ENCODE assay signal across 29 cellular contexts in genomic region chr9:101369286-101369685, GRCh38. TPM values are rescaled to one million over a fixed set of nuclear protein-coding genes. Genes with fewer than 3 reads are reported as not detected.
DNase-seq lines count a peak whose midpoint lies in the region; ATAC-seq, FAIRE-seq and TF ChIP-seq lines count a peak whose summit lies in the region.
"Had no signal": no experiment of that assay in that cellular context is flagged by ENCODE, and none has a peak within 500 bp of the region (broad histone marks: within the 10 kb centered on the region; RNA-seq: fewer than 3 reads in every experiment).

No MANE protein-coding gene starts in this region.

- CTCF ChIA-PET in K562 (lab: Yijun Ruan, JAX; ENCODE audit: low intra/inter-chr PET ratio) = no interaction called here

- H3K27me3 Mint-ChIP-seq in progenitor cell of endocrine pancreas = no peaks in the 10 kb centered on the region
- no peaks in the 10 kb centered on the region for H3K27me3 Mint-ChIP-seq in activated T-cell treated with anti-CD3 and anti-CD28 coated beads, Interleukin-2, amount 50 U/mL, for 4 hours (ENCODE audit: low read depth)

- in situ Hi-C loops in K562 (cut with MboI) = no loop called here

- TF ChIP-seq EP300 in K562 (IDR thresholded peaks at IDR 0.05; ENCODE audit: low read length) = no peak

- H3K9me3 Mint-ChIP-seq in progenitor cell of endocrine pancreas (ENCODE audit: low read depth) = peaks cover 5% of the 10 kb centered on the region
- no peaks in the 10 kb centered on the region for H3K9me3 Mint-ChIP-seq in activated T-cell treated with anti-CD3 and anti-CD28 coated beads, Interleukin-2, amount 50 U/mL, for 4 hours
- H3K9me3 Mint-ChIP-seq: CD4-positive, CD25-positive, alpha-beta regulatory T cell; neural progenitor cell had no signal

- no peaks in the 10 kb centered on the region for H3K9me1 ChIP-seq in K562 (ENCODE audit: control insufficient read depth, insufficient read depth, low read length)

- H3K36me3 Mint-ChIP-seq in progenitor cell of endocrine pancreas (ENCODE audit: insufficient read depth) = no peaks in the 10 kb centered on the region
- no peaks in the 10 kb centered on the region for H3K36me3 Mint-ChIP-seq in activated T-cell treated with anti-CD3 and anti-CD28 coated beads, Interleukin-2, amount 50 U/mL, for 4 hours (ENCODE audit: insufficient read depth)
- H3K36me3 Mint-ChIP-seq: CD4-positive, CD25-positive, alpha-beta regulatory T cell; neural progenitor cell had no signal

- BruUV-seq in K562 (replicated peaks; lab: Mats Ljungman, UMichigan) = no TSS peak

- H3K4me2 ChIP-seq in K562 (ENCODE audit: insufficient read depth, low read length) = no peak overlapping the region
- H3K4me2 ChIP-seq: neural progenitor cell, smooth muscle cell had no signal

- TF ChIP-seq POLR2A in K562 (conservative IDR thresholded peaks at IDR 0.05) = no peak

- no peaks in the 10 kb centered on the region for H3K36me3 ChIP-seq in K562 (ENCODE audit: control insufficient read depth, insufficient read depth, low read length)
- H3K36me3 ChIP-seq: adrenal gland, left ventricle myocardium inferior, neural progenitor cell, thyroid gland had no signal

- H3K4me3 ChIP-seq in K562 = no peak overlapping the region
- H3K4me3 ChIP-seq: adrenal gland, left ventricle myocardium inferior, mucosa of descending colon, neural progenitor cell, psoas muscle, smooth muscle cell, thyroid gland had no signal

- H2AFZ ChIP-seq in K562 (ENCODE audit: low read depth, low read length) = peak overlapping the region; percentile 60
- H2AFZ ChIP-seq: neural progenitor cell had no signal

- TF ChIP-seq CTCF in K562 (IDR thresholded peaks at IDR 0.05 in 2 of 3, conservative IDR thresholded peaks at IDR 0.05 in 1 of 3; ENCODE audit: insufficient read depth in 2 of 3, low read depth in 1 of 3, low read length in 3 of 3) (no peak), progenitor cell of endocrine pancreas (IDR thresholded peaks at IDR 0.05; ENCODE audit: unreplicated experiment) (no peak)

- H3K4me3 Mint-ChIP-seq in progenitor cell of endocrine pancreas (ENCODE audit: low read depth) = no peak overlapping the region
- no peak overlapping the region for H3K4me3 Mint-ChIP-seq in activated T-cell treated with anti-CD3 and anti-CD28 coated beads, Interleukin-2, amount 50 U/mL, for 4 hours
- H3K4me3 Mint-ChIP-seq: CD4-positive, CD25-positive, alpha-beta regulatory T cell; neural progenitor cell; T-helper 1 cell treated with Interleukin-12 subunit alpha and Interleukin-12 subunit beta and Interleukin-4 antibody, amounts not matched to agents 30 μg/mL and 1 μg/mL, for 36 hours had no signal

- TF ChIP-seq RAD21 in K562 (CRISPR knock-in tag; conservative IDR thresholded peaks at IDR 0.05 in 1 of 2, IDR thresholded peaks at IDR 0.05 in 1 of 2) = no peak

- no peak for FAIRE-seq in K562 (lab: Jason Lieb, UNC)

- DNase-seq in AG08395 (ENCODE audit: low spot score) = peak; percentile 11
- DNase-seq in M059J (ENCODE audit: low read depth) = peak; percentile 52
- no peak for DNase-seq in K562 (ENCODE audit: extremely low read depth in 1 of 4, low spot score in 3 of 4)
- peak; percentile 54 for DNase-seq in kidney tubule cell (ENCODE audit: low spot score)
- DNase-seq in DMS114 treated with DMSO at 0.1 percent for 48 hours (lab: John Stamatoyannopoulos, UW; ENCODE audit: unreplicated experiment) = no peak
- DNase-seq in progenitor cell of endocrine pancreas (ENCODE audit: low spot score, unreplicated experiment) = no peak
- DNase-seq in activated T-cell treated with anti-CD3 and anti-CD28 coated beads, Interleukin-2, amount 50 U/mL, for 4 hours = no peak
- DNase-seq: activated CD4-positive, alpha-beta T cell treated with anti-CD3 and anti-CD28 coated beads, Interleukin-2, amount 50 U/mL, for 1 hour; activated effector memory CD4-positive, alpha-beta T cell treated with anti-CD3 and anti-CD28 coated beads, Interleukin-2, amount 50 U/mL, for 16 hours; adrenal gland; CD4-positive, CD25-positive, alpha-beta regulatory T cell; cerebellar nuclear complex; glutamatergic neuron; HCEC 1CT; left ventricle myocardium inferior; mucosa of descending colon; NCI-H1436 treated with DMSO at 0.1 percent for 48 hours; NCI-H82; psoas muscle; SIG-M5; stimulated activated CD4-positive, alpha-beta T cell treated with anti-CD3 and anti-CD28 coated beads, Interleukin-4, amount 100 ng/mL, for 1 hour; stimulated activated naive CD8-positive, alpha-beta T cell treated with anti-CD3 and anti-CD28 coated beads, Interleukin-15, Interleukin-2, amounts not matched to agents 100 U/mL and 50 U/mL, for 24 hours; thyroid gland had no signal

- peak overlapping the region; percentile 9; the same call in 1 of the 3 replicates for H3K27ac ChIP-seq in K562 (ENCODE audit: extremely low read depth, low read depth, low read length)
- H3K27ac ChIP-seq: adrenal gland, left ventricle myocardium inferior, neural progenitor cell, psoas muscle, thyroid gland had no signal

- H3K4me1 ChIP-seq in K562 (replicated peaks in 1 of 2; ENCODE audit: control insufficient read depth in 2 of 2, insufficient read depth in 2 of 2, low read length in 2 of 2) = peaks cover 16 to 46% of the 10 kb centered on the region in 2 experiments
- H3K4me1 ChIP-seq: adrenal gland, left ventricle myocardium inferior, neural progenitor cell, psoas muscle, thyroid gland had no signal

- WGBS in K562 (ENCODE audit: insufficient coverage, low coverage, missing lambda C conversion rate) = 42% methylated on average over 2 of the region's 2 CpGs

- H3K79me2 ChIP-seq in K562 (ENCODE audit: control insufficient read depth, insufficient read depth, low read length) = no peaks in the 10 kb centered on the region

- no peaks in the 10 kb centered on the region for H3K9me3 ChIP-seq in K562 (replicated peaks; ENCODE audit: control insufficient read depth, insufficient read depth, low read depth, low read length)
- H3K9me3 ChIP-seq: adrenal gland, mucosa of descending colon, psoas muscle, thyroid gland had no signal

- intact Hi-C loops in K562 (cut with micrococcal nuclease) = no loop called here

- no peaks in the 10 kb centered on the region for H3K27me3 ChIP-seq in K562 (ENCODE audit: control insufficient read depth in 2 of 2, insufficient read depth in 2 of 2, low read length in 2 of 2)
- H3K27me3 ChIP-seq: adrenal gland, neural progenitor cell, thyroid gland had no signal

- no peak overlapping the region; a peak in 1 of 4 replicates for H3K9ac ChIP-seq in K562 (ENCODE audit: insufficient read depth in 1 of 2, low read depth in 2 of 2, low read length in 2 of 2)
- H3K9ac ChIP-seq: neural progenitor cell had no signal

- no peak overlapping the region for H3K27ac Mint-ChIP-seq in progenitor cell of endocrine pancreas
- H3K27ac Mint-ChIP-seq: CD4-positive, CD25-positive, alpha-beta regulatory T cell; neural progenitor cell; T-helper 1 cell treated with Interleukin-12 subunit alpha and Interleukin-12 subunit beta and Interleukin-4 antibody, amounts not matched to agents 30 μg/mL and 1 μg/mL, for 36 hours had no signal

- ATAC-seq in K562 (peak; percentile 8; the same call in 1 of the 3 replicates), GM18870 (IDR thresholded peaks at IDR 0.05; ENCODE audit: unreplicated experiment) (no peak)
- ATAC-seq in activated T-cell treated with anti-CD3 and anti-CD28 coated beads, Interleukin-2, amount 50 U/mL, for 4 hours = no peak
- ATAC-seq: esophagus mucosa; mucosa of descending colon; psoas muscle; stimulated activated naive CD8-positive, alpha-beta T cell treated with anti-CD3 and anti-CD28 coated beads, Interleukin-15, Interleukin-2, amounts not matched to agents 100 U/mL and 50 U/mL, for 24 hours had no signal

- H4K20me1 ChIP-seq in K562 (replicated peaks; ENCODE audit: control insufficient read depth, insufficient read depth, low read length) = no peaks in the 10 kb centered on the region

- H3K4me1 Mint-ChIP-seq in progenitor cell of endocrine pancreas (ENCODE audit: low read depth) = peaks cover 17% of the 10 kb centered on the region
- no peaks in the 10 kb centered on the region for H3K4me1 Mint-ChIP-seq in activated T-cell treated with anti-CD3 and anti-CD28 coated beads, Interleukin-2, amount 50 U/mL, for 4 hours (ENCODE audit: low read depth)
- H3K4me1 Mint-ChIP-seq: CD4-positive, CD25-positive, alpha-beta regulatory T cell; neural progenitor cell had no signal

- POLR2A ChIA-PET in K562 (lab: Yijun Ruan, JAX) = interaction anchor here (0.9 kb wide), 1 partner anchor 29 kb away, joined by 4 read pairs; the partner anchor contains the start of genes MRPL50 and ZNF189

RNA-seq across cellular contexts. Expression of gene BAAT, which starts 15.5 kb away (rescaled TPM):
- total RNA-seq in M059J (2014; rRNA removed; shearing (Covaris generic)) = not detected in 2 replicates
- total RNA-seq in K562 (2011; cell fraction: chromatin; rRNA removed; ENCODE audit: low replicate concordance) = 0.32 and 0.49 TPM in 2 replicates
- 0.17 and 0.39 TPM in 2 replicates for total RNA-seq in K562 (2011; cell fraction: nucleolus; rRNA removed)
- 0.22 and 0.46 TPM in 2 replicates for total RNA-seq in K562 (2011; cell fraction: nucleoplasm; rRNA removed)
- 0.24 and 0.32 TPM in 2 replicates for total RNA-seq in K562 (2014; rRNA removed)
- total RNA-seq in K562 (2014; rRNA removed; fragmentation: Illumina TruSeq; extraction: Trizol) = 0.26 and 0.40 TPM in 2 replicates
- 0.25 and 0.26 TPM in 2 replicates for total RNA-seq in K562 (2015; rRNA removed; fragmentation: Illumina TruSeq; extraction: Trizol)
- total RNA-seq in K562 (2021) = 0.27 and 0.36 TPM in 2 replicates
- polyA plus RNA-seq in K562 (2011; rRNA removed) = 0.17 and 0.23 TPM in 2 replicates
- 0.04 and 0.22 TPM in 2 replicates for polyA plus RNA-seq in K562 (2011; cell fraction: cytosol; rRNA removed)
- 0.28 and 0.67 TPM in 2 replicates for polyA plus RNA-seq in K562 (2011; cell fraction: nucleus; rRNA removed)
- 0.15 and 0.16 TPM in 2 replicates for polyA plus RNA-seq in K562 (2012)
- 0.25 and 0.33 TPM in 2 replicates for polyA plus RNA-seq in K562 (2014; fragmentation: Illumina TruSeq; extraction: Trizol)
- polyA plus RNA-seq in K562 (2014; fragmentation: Nextera tagmentation; extraction: Ambion mirVana) = under 1 TPM; 0.53 to 0.76 TPM
- polyA plus RNA-seq in K562 (2014; rRNA removed) = 0.28 and 0.88 TPM in 2 replicates
- polyA minus RNA-seq in K562 (2011; rRNA and poly(A)+ RNA removed) = 0.14 and 0.15 TPM in 2 replicates
- not detected in 2 replicates for polyA minus RNA-seq in K562 (2011; cell fraction: cytosol; rRNA and poly(A)+ RNA removed)
- polyA minus RNA-seq in K562 (2011; cell fraction: nucleus; rRNA and poly(A)+ RNA removed) = 0.13 and 0.22 TPM in 2 replicates
- total RNA-seq in progenitor cell of endocrine pancreas = 0.36 TPM in 1 of 2 replicates, not detected in the other
- under 1 TPM; 0.16 to 0.30 (median 0.16) TPM for total RNA-seq in activated T-cell treated with anti-CD3 and anti-CD28 coated beads, Interleukin-2, amount 50 U/mL, for 4 hours
- total RNA-seq: left ventricle myocardium inferior, smooth muscle cell, thyroid gland had no signal
- polyA plus RNA-seq: AG04450, smooth muscle cell had no signal

RNA-seq across cellular contexts. Expression of gene MRPL50, which starts 29.1 kb away (rescaled TPM):
- total RNA-seq in M059J (2014; rRNA removed; shearing (Covaris generic)) = 29.2 and 34.4 TPM in 2 replicates
- 5.5 and 17.9 TPM in 2 replicates for total RNA-seq in K562 (2011; cell fraction: chromatin; rRNA removed; ENCODE audit: low replicate concordance)
- total RNA-seq in K562 (2011; cell fraction: nucleolus; rRNA removed) = 3.6 and 3.8 TPM in 2 replicates
- total RNA-seq in K562 (2011; cell fraction: nucleoplasm; rRNA removed) = 13.2 and 25.3 TPM in 2 replicates
- total RNA-seq in K562 (2014; rRNA removed) (17.5 and 21.8 TPM in 2 replicates), K562 (2014; rRNA removed; fragmentation: Illumina TruSeq; extraction: Trizol) (37.5 and 42.5 TPM in 2 replicates), K562 (2015; rRNA removed; fragmentation: Illumina TruSeq; extraction: Trizol) (34.0 and 37.4 TPM in 2 replicates), K562 (2021) (19.7 and 21.9 TPM in 2 replicates), progenitor cell of endocrine pancreas (14.4 and 16.1 TPM in 2 replicates)
- polyA plus RNA-seq in K562 (2011; rRNA removed) (34.4 and 46.7 TPM in 2 replicates), K562 (2014; fragmentation: Illumina TruSeq; extraction: Trizol) (31.9 and 36.9 TPM in 2 replicates), K562 (2014; fragmentation: Nextera tagmentation; extraction: Ambion mirVana) (100 to 1,000 TPM in 1 of 2 experiments, 10 to 100 TPM in 1; 80.1 to 107 TPM), K562 (2014; rRNA removed) (20.4 and 26.8 TPM in 2 replicates)
- polyA plus RNA-seq in K562 (2011; cell fraction: cytosol; rRNA removed) = 7.0 and 16.5 TPM in 2 replicates
- 13.0 and 22.6 TPM in 2 replicates for polyA plus RNA-seq in K562 (2011; cell fraction: nucleus; rRNA removed)
- polyA plus RNA-seq in K562 (2012) = 10.1 and 18.7 TPM in 2 replicates
- 11.0 and 14.4 TPM in 2 replicates for polyA minus RNA-seq in K562 (2011; rRNA and poly(A)+ RNA removed)
- polyA minus RNA-seq in K562 (2011; cell fraction: cytosol; rRNA and poly(A)+ RNA removed) = 3.0 and 3.5 TPM in 2 replicates
- 9.3 and 20.3 TPM in 2 replicates for polyA minus RNA-seq in K562 (2011; cell fraction: nucleus; rRNA and poly(A)+ RNA removed)
- total RNA-seq in activated T-cell treated with anti-CD3 and anti-CD28 coated beads, Interleukin-2, amount 50 U/mL, for 4 hours = 10 to 100 TPM; 18.8 to 19.8 (median 19.6) TPM

RNA-seq across cellular contexts. Expression of gene ZNF189, which starts 29.4 kb away (rescaled TPM):
- 11.1 and 15.1 TPM in 2 replicates for total RNA-seq in M059J (2014; rRNA removed; shearing (Covaris generic))
- 6.8 and 22.2 TPM in 2 replicates for total RNA-seq in K562 (2011; cell fraction: chromatin; rRNA removed; ENCODE audit: low replicate concordance)
- 4.7 and 6.1 TPM in 2 replicates for total RNA-seq in K562 (2011; cell fraction: nucleolus; rRNA removed)
- 7.3 and 9.5 TPM in 2 replicates for total RNA-seq in K562 (2011; cell fraction: nucleoplasm; rRNA removed)
- total RNA-seq in K562 (2014; rRNA removed) (6.1 and 6.3 TPM in 2 replicates), K562 (2014; rRNA removed; fragmentation: Illumina TruSeq; extraction: Trizol) (12.8 and 13.7 TPM in 2 replicates), K562 (2015; rRNA removed; fragmentation: Illumina TruSeq; extraction: Trizol) (15.3 and 15.6 TPM in 2 replicates), K562 (2021) (7.4 and 8.5 TPM in 2 replicates), progenitor cell of endocrine pancreas (31.4 and 32.5 TPM in 2 replicates)
- polyA plus RNA-seq in K562 (2011; rRNA removed) (4.7 and 6.0 TPM in 2 replicates), K562 (2014; fragmentation: Illumina TruSeq; extraction: Trizol) (9.0 and 10.7 TPM in 2 replicates), K562 (2014; fragmentation: Nextera tagmentation; extraction: Ambion mirVana) (1 to 10 TPM; 2.4 to 3.5 TPM), K562 (2014; rRNA removed) (6.4 TPM in 2 replicates)
- 0.76 and 2.4 TPM in 2 replicates for polyA plus RNA-seq in K562 (2011; cell fraction: cytosol; rRNA removed)
- 5.0 and 5.7 TPM in 2 replicates for polyA plus RNA-seq in K562 (2011; cell fraction: nucleus; rRNA removed)
- 5.9 and 7.2 TPM in 2 replicates for polyA plus RNA-seq in K562 (2012)
- polyA minus RNA-seq in K562 (2011; rRNA and poly(A)+ RNA removed) = 10.9 and 16.2 TPM in 2 replicates
- polyA minus RNA-seq in K562 (2011; cell fraction: cytosol; rRNA and poly(A)+ RNA removed) = 2.3 and 3.6 TPM in 2 replicates
- polyA minus RNA-seq in K562 (2011; cell fraction: nucleus; rRNA and poly(A)+ RNA removed) = 9.2 and 19.4 TPM in 2 replicates
- 1 to 10 TPM; 5.4 to 7.6 (median 6.6) TPM for total RNA-seq in activated T-cell treated with anti-CD3 and anti-CD28 coated beads, Interleukin-2, amount 50 U/mL, for 4 hours

Comparison
In these comparisons a context has a peak if more than half of its experiments do, and no peak if none do; other contexts are left out.
1. DNase-seq: peak in AG08395 (single experiment), M059J (single experiment) and kidney tubule cell (single experiment); none in K562 (0 of 4), DMS114 treated with DMSO at 0.1 percent for 48 hours (single experiment), progenitor cell of endocrine pancreas (single experiment) and activated T-cell treated with anti-CD3 and anti-CD28 coated beads, Interleukin-2, amount 50 U/mL, for 4 hours (single experiment).